ENCODE assay signal across 8 cellular contexts in the genomic region with DNA sequence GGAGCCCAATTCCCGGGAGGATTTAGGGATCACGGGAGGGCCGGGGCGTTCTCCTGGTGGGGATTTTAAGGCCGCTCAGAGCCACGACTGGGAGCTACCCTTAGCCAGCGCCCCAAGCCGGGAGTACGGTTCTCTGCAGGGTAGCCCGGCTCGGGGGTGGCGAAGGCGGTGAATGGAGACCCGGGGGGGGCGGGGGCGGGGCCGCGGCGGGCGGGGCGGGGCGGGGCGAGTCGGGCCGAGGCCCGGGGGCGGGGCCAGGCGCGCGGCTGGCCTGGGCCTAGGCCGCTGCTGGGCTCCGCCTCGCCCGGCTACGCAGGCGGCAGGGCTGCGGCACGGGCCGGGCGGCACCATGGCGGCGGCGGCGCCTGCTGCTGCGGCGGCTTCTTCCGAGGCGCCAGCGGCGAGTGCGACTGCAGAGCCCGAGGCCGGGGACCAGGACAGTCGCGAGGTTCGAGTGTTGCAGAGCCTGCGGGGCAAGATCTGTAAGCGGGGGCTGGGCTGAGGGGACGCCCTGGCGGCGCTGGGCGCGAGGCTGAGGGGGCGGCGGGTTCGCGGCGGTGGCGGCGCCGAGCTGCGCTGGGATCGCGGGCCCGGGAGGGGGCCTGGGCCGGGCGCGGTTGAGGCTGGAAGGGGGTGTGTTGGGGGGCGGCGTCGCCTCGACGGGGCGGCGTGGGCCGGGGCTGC. TPM values are rescaled to one million over a fixed set of nuclear protein-coding genes. Genes with fewer than 3 reads are reported as not detected.
DNase-seq lines count a peak whose midpoint lies in the region; ATAC-seq and TF ChIP-seq lines count a peak whose summit lies in the region.

A gene with protein sequence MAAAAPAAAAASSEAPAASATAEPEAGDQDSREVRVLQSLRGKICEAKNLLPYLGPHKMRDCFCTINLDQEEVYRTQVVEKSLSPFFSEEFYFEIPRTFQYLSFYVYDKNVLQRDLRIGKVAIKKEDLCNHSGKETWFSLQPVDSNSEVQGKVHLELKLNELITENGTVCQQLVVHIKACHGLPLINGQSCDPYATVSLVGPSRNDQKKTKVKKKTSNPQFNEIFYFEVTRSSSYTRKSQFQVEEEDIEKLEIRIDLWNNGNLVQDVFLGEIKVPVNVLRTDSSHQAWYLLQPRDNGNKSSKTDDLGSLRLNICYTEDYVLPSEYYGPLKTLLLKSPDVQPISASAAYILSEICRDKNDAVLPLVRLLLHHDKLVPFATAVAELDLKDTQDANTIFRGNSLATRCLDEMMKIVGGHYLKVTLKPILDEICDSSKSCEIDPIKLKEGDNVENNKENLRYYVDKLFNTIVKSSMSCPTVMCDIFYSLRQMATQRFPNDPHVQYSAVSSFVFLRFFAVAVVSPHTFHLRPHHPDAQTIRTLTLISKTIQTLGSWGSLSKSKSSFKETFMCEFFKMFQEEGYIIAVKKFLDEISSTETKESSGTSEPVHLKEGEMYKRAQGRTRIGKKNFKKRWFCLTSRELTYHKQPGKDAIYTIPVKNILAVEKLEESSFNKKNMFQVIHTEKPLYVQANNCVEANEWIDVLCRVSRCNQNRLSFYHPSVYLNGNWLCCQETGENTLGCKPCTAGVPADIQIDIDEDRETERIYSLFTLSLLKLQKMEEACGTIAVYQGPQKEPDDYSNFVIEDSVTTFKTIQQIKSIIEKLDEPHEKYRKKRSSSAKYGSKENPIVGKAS (plus strand): TSS at position 293 of the 684 bp plus-strand sequence. CDS start 57 bp downstream, at position 350.

- TF ChIP-seq CTCF in GM12864 (IDR thresholded peaks at IDR 0.05; ENCODE audit: low read depth, low read length, missing control alignments): no peak
- TF ChIP-seq CTCF in type B pancreatic cell (conservative IDR thresholded peaks at IDR 0.05): no peak

- peaks cover 7% of the 10 kb centered on the region for H3K79me2 ChIP-seq in trophoblast cell (ENCODE audit: control insufficient read depth, insufficient read depth, low read length, poor library complexity)

- peak within 1 kb of the TSS; percentile 96 for H3K27ac ChIP-seq in trophoblast cell (ENCODE audit: low read depth, low read length)

- peaks cover 19% of the 10 kb centered on the region for H3K79me1 ChIP-seq in trophoblast cell (ENCODE audit: low read length)

- H3K4ac ChIP-seq in trophoblast cell (ENCODE audit: low read depth, low read length): peak within 1 kb of the TSS; percentile 68

- peak within 1 kb of the TSS; percentile 96 for H4K8ac ChIP-seq in trophoblast cell (ENCODE audit: low read depth, low read length)

- peak within 1 kb of the TSS; percentile 59 for H2BK12ac ChIP-seq in trophoblast cell (ENCODE audit: low read length)

- no peaks in the 10 kb centered on the region for H3K36me3 ChIP-seq in adipocyte (ENCODE audit: control insufficient read depth, insufficient read depth, low read length, severe bottlenecking)
- H3K36me3 ChIP-seq in trophoblast cell (ENCODE audit: control insufficient read depth in 1 of 2, insufficient read depth in 2 of 2, low read length in 2 of 2): no peaks in the 10 kb centered on the region

- H3K9me3 ChIP-seq in adipocyte (ENCODE audit: control insufficient read depth, low read length) (no peaks in the 10 kb centered on the region), trophoblast cell (ENCODE audit: insufficient read depth, low read depth, low read length) (no peaks in the 10 kb centered on the region)

- H3K18ac ChIP-seq in trophoblast cell (ENCODE audit: low read length): peak within 1 kb of the TSS; percentile 95

- peak within 1 kb of the TSS; percentile 86 for H2BK120ac ChIP-seq in trophoblast cell (ENCODE audit: insufficient read depth, low read length, poor library complexity)

- peak within 1 kb of the TSS; percentile 96 for H4K91ac ChIP-seq in trophoblast cell (ENCODE audit: low read depth, low read length)

- H3K4me3 ChIP-seq in GM12864 (ENCODE audit: low read depth, low read length) (peak within 1 kb of the TSS; percentile 71), adipocyte (ENCODE audit: low read length) (peak within 1 kb of the TSS; percentile 91), trophoblast cell (ENCODE audit: low read depth, low read length) (peak within 1 kb of the TSS; percentile 88)

- no CpG with 5 or more reads among the region's 86 CpGs for WGBS in trophoblast cell (ENCODE audit: extremely low coverage, insufficient coverage, insufficient read length)

- H3K4me1 ChIP-seq in adipocyte (ENCODE audit: control insufficient read depth, insufficient read depth, low read length) (peaks cover 45% of the 10 kb centered on the region), trophoblast cell (ENCODE audit: control insufficient read depth in 1 of 2, insufficient read depth in 2 of 2, low read length in 2 of 2) (peaks cover 6 to 7% of the 10 kb centered on the region in 2 experiments)

- peak within 1 kb of the TSS; percentile 84 for H2AK5ac ChIP-seq in trophoblast cell (ENCODE audit: low read length)

- no peak within 1 kb of the TSS for H3K23ac ChIP-seq in trophoblast cell (ENCODE audit: low read length)

- H3K27me3 ChIP-seq in adipocyte (replicated peaks; ENCODE audit: control insufficient read depth, insufficient read depth, low read length): no peaks in the 10 kb centered on the region
- H3K27me3 ChIP-seq in trophoblast cell (ENCODE audit: insufficient read depth, low read length): no peaks in the 10 kb centered on the region

- peak within 1 kb of the TSS; percentile 86 for H4K12ac ChIP-seq in trophoblast cell (ENCODE audit: low read depth, low read length)

- ATAC-seq in HG02610 (IDR thresholded peaks at IDR 0.05; ENCODE audit: unreplicated experiment): peak; percentile 68

- H3K36me3 Mint-ChIP-seq in type B pancreatic cell: peaks cover 6% of the 10 kb centered on the region

- peak within 1 kb of the TSS; percentile 86 for H3K4me2 ChIP-seq in trophoblast cell (ENCODE audit: low read length)

- no peaks in the 10 kb centered on the region for H3K9me3 Mint-ChIP-seq in type B pancreatic cell

- peak within 1 kb of the TSS; percentile 96 for H2BK5ac ChIP-seq in trophoblast cell (ENCODE audit: low read depth, low read length, poor library complexity)

- peak within 1 kb of the TSS; percentile 93 for H2AFZ ChIP-seq in trophoblast cell (ENCODE audit: insufficient read depth, low read length, poor library complexity)

- intact Hi-C loops in cardiac septum (cut with DNase I): loop anchor here (2.0 to 10.0 kb wide), 2 partner anchors 252 to 388 kb away; a partner anchor contains a TSS

- H3K9ac ChIP-seq in adipocyte (ENCODE audit: low read length): peak within 1 kb of the TSS; percentile 92
- H3K9ac ChIP-seq in trophoblast cell (ENCODE audit: low read length): peak within 1 kb of the TSS; percentile 80

- peak within 1 kb of the TSS; percentile 97 for H3K14ac ChIP-seq in trophoblast cell (ENCODE audit: low read length)

- peak within 1 kb of the TSS; percentile 91 for H3K4me3 Mint-ChIP-seq in type B pancreatic cell

- H3K27ac Mint-ChIP-seq in type B pancreatic cell: peak within 1 kb of the TSS; percentile 94

- peaks cover 28% of the 10 kb centered on the region for H3K4me1 Mint-ChIP-seq in type B pancreatic cell (ENCODE audit: unreplicated experiment)

- peaks cover 3% of the 10 kb centered on the region for H3K27me3 Mint-ChIP-seq in type B pancreatic cell

- DNase-seq in GM12864 (ENCODE audit: low read depth): no peak
- peak; percentile 97 for DNase-seq in NCI-H1105 (lab: John Stamatoyannopoulos, UW)
- DNase-seq in SW480 (ENCODE audit: low spot score): peak; percentile 91
- DNase-seq in adipocyte (ENCODE audit: low read depth): peak; percentile 89
- peak; percentile 84 for DNase-seq in cardiac septum (ENCODE audit: low spot score)
- DNase-seq in trophoblast cell: peak; percentile 63 to 76
- no peak for DNase-seq in type B pancreatic cell (ENCODE audit: extremely low spot score, unreplicated experiment)

RNA-seq across cellular contexts. Expression of the gene that starts here (rescaled TPM):
- total RNA-seq in cardiac septum (7.1 TPM), type B pancreatic cell (ENCODE audit: low replicate concordance) (14.3 and 20.3 TPM in 2 replicates)
- polyA plus RNA-seq in trophoblast cell (2013): 10.9 and 11.3 TPM in 2 replicates

Comparison
In these comparisons a context has a peak if more than half of its experiments do, and no peak if none do; other contexts are left out.
1. DNase-seq: peak in NCI-H1105 (single experiment), SW480 (single experiment), adipocyte (single experiment), cardiac septum (single experiment) and trophoblast cell (2 of 2); none in GM12864 (single experiment) and type B pancreatic cell (single experiment).
2. Peak in every context shown above with its lines, with median percentiles within 50 percentile points of each other: H3K4me3 ChIP-seq.